15 cellular contexts compared by ENCODE assay signal in the genomic region with DNA sequence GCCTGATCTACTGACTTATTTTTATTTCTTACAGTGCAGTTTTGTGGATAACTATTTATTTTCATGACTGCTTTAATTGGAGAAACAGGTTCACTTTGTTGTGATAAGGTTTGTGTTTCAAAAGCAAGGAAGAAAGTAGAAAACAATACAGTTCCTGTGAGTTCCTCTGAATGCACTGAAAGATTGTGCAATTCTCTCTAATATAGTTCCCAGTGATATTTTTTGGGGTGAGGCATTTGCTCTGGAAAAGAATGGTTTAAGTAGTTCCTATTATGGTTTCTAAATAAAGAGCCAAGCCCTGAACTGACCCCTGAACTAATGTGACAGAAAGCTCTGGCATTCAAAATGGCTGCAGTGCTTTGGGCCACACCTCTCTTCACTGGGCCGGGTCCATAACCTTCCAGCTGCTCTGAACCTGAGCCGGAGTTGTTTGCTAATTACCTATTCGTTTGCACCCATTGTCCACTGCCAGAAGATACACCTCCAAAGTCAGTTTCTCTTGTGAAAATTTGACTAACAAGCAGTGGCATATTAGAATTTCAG. TPM values are rescaled to one million over a fixed set of nuclear protein-coding genes. Genes with fewer than 3 reads are reported as not detected.
"Had no signal": no experiment of that assay in that cellular context is flagged by ENCODE, and none has a peak within 500 bp of the region (broad histone marks: within the 10 kb centered on the region; RNA-seq: fewer than 3 reads in every experiment).

No MANE protein-coding gene starts in this region.

- H3K27ac ChIP-seq: brain microvascular endothelial cell, vagina had no signal

- H3K4me3 Mint-ChIP-seq: activated CD4-positive, alpha-beta memory T cell treated with anti-CD3 and anti-CD28 coated beads for 36 hours; activated naive CD8-positive, alpha-beta T cell; dendritic cell treated with granulocyte-macrophage colony-stimulating factor and Interleukin-4, amounts not matched to agents 40 ng/mL and 50 ng/mL, for 4 days; nephron progenitor cell had no signal

- H3K9me3 Mint-ChIP-seq: activated CD4-positive, alpha-beta memory T cell treated with anti-CD3 and anti-CD28 coated beads for 36 hours; dendritic cell treated with granulocyte-macrophage colony-stimulating factor and Interleukin-4, amounts not matched to agents 40 ng/mL and 50 ng/mL, for 4 days had no signal

- H3K4me1 ChIP-seq: vagina had no signal

- H3K36me3 ChIP-seq: brain microvascular endothelial cell, vagina had no signal

- H3K9me3 ChIP-seq: vagina had no signal

- H3K4me3 ChIP-seq: skin epidermis, vagina had no signal

- DNase-seq: activated CD4-positive, alpha-beta memory T cell treated with anti-CD3 and anti-CD28 coated beads for 36 hours; activated gamma-delta T cell; activated T-cell treated with anti-CD3 and anti-CD28 coated beads, Interleukin-2, amount 50 U/mL, for 48 hours; brain microvascular endothelial cell; cerebellar nuclear complex; erythroblast; glutamatergic neuron; left colon; mammary epithelial cell; nephron progenitor cell had no signal

- H3K27me3 ChIP-seq: brain microvascular endothelial cell, vagina had no signal

- H3K27me3 Mint-ChIP-seq: dendritic cell treated with granulocyte-macrophage colony-stimulating factor and Interleukin-4, amounts not matched to agents 40 ng/mL and 50 ng/mL, for 4 days had no signal

- H3K27ac Mint-ChIP-seq: activated CD4-positive, alpha-beta memory T cell treated with anti-CD3 and anti-CD28 coated beads for 36 hours; activated naive CD8-positive, alpha-beta T cell; dendritic cell treated with granulocyte-macrophage colony-stimulating factor and Interleukin-4, amounts not matched to agents 40 ng/mL and 50 ng/mL, for 4 days; nephron progenitor cell had no signal

- H3K36me3 Mint-ChIP-seq: activated CD4-positive, alpha-beta memory T cell treated with anti-CD3 and anti-CD28 coated beads for 36 hours; activated naive CD8-positive, alpha-beta T cell had no signal

RNA-seq across cellular contexts. Expression of a gene that starts 56.6 kb away (rescaled TPM):
- total RNA-seq: activated CD4-positive, alpha-beta memory T cell treated with anti-CD3 and anti-CD28 coated beads for 36 hours; left colon; osteocyte; vagina had no signal
